ENCODE assay signal across 37 cellular contexts in genomic region chr15:59605994-59606393, GRCh38. TPM values are rescaled to one million over a fixed set of nuclear protein-coding genes. Genes with fewer than 3 reads are reported as not detected.
"Had no signal": no experiment of that assay in that cellular context is flagged by ENCODE, and none has a peak within 500 bp of the region (broad histone marks: within the 10 kb centered on the region; RNA-seq: fewer than 3 reads in every experiment).

No MANE protein-coding gene starts in this region.

- H3K9me3 ChIP-seq: adrenal gland had no signal

- H3K4me3 ChIP-seq: adrenal gland, body of pancreas, breast epithelium had no signal

- H3K4me1 ChIP-seq: adrenal gland, body of pancreas, breast epithelium had no signal

- DNase-seq: activated B cell treated with CpG ODN at 0.5 μM for 24 hours; activated CD4-positive, alpha-beta memory T cell treated with anti-CD3 and anti-CD28 coated beads for 36 hours; activated CD4-positive, alpha-beta T cell treated with anti-CD3 and anti-CD28 coated beads for 4 hours; activated CD4-positive, alpha-beta T cell treated with anti-CD3 and anti-CD28 coated beads, Interleukin-2, amount 10 ng/mL, durations not matched to agents 24 days and 14 days; activated CD4-positive, alpha-beta T cell treated with anti-CD3 and anti-CD28 coated beads, Interleukin-2, amount 50 U/mL, for 1 hour; activated CD4-positive, alpha-beta T cell treated with anti-CD3 and anti-CD28 coated beads, Interleukin-2, amount 50 U/mL, for 4 hours; activated CD4-positive, CD25-positive, alpha-beta regulatory T cell treated with anti-CD3 and anti-CD28 coated beads, Interleukin-2, amount 50 U/mL, for 72 hours; activated CD8-positive, alpha-beta memory T cell treated with anti-CD3 and anti-CD28 coated beads, Interleukin-2, amount 50 U/mL, for 4 hours; activated CD8-positive, alpha-beta T cell treated with anti-CD3 and anti-CD28 coated beads for 36 hours; activated effector memory CD4-positive, alpha-beta T cell treated with anti-CD3 and anti-CD28 coated beads, Interleukin-2, amount 50 U/mL, for 16 hours; activated gamma-delta T cell treated with Interleukin-2 at 50 U/mL for 16 hours; activated naive CD4-positive, alpha-beta T cell; activated naive CD4-positive, alpha-beta T cell treated with anti-CD3 and anti-CD28 coated beads for 36 hours; activated naive CD4-positive, alpha-beta T cell treated with anti-CD3 and anti-CD28 coated beads, Interleukin-2, amount 50 U/mL, for 16 hours; activated naive CD8-positive, alpha-beta T cell treated with anti-CD3 and anti-CD28 coated beads for 36 hours; activated T-cell treated with anti-CD3 and anti-CD28 coated beads for 4 hours; activated T-cell treated with anti-CD3 and anti-CD28 coated beads, Interleukin-2, amount 50 U/mL, for 1 hour; activated T-cell treated with anti-CD3 and anti-CD28 coated beads, Interleukin-2, amount 50 U/mL, for 4 hours; activated T-cell treated with anti-CD3 and anti-CD28 coated beads, Interleukin-2, amount 50 U/mL, for 72 hours; adrenal gland; amniotic stem cell; aorta; body of pancreas; brain microvascular endothelial cell; central memory CD4-positive, alpha-beta T cell; T-helper 1 cell; T-helper 2 cell; T-helper 9 cell had no signal

- H3K27me3 ChIP-seq: adrenal gland, body of pancreas, brain microvascular endothelial cell, breast epithelium had no signal

- ATAC-seq: activated CD8-positive, alpha-beta T cell treated with anti-CD3 and anti-CD28 coated beads for 36 hours; activated naive CD4-positive, alpha-beta T cell treated with anti-CD3 and anti-CD28 coated beads, Interleukin-2, amount 50 U/mL, for 72 hours; activated T-cell treated with anti-CD3 and anti-CD28 coated beads, Interleukin-2, amount 50 U/mL, for 4 hours; activated T-cell treated with anti-CD3 and anti-CD28 coated beads, Interleukin-2, amount 50 U/mL, for 72 hours; activated T-helper 17 cell treated with anti-CD3 and anti-CD28 coated beads, Interleukin-2, amount 50 U/mL, for 72 hours; body of pancreas had no signal

- H3K36me3 ChIP-seq: adrenal gland, brain microvascular endothelial cell, breast epithelium had no signal

- H3K27ac ChIP-seq: adrenal gland, body of pancreas, brain microvascular endothelial cell, breast epithelium, VCaP had no signal

- FAIRE-seq: astrocyte, TTC549 had no signal

RNA-seq across cellular contexts. Expression of gene GCNT3, which starts 5.6 kb away (rescaled TPM):
- total RNA-seq: activated B cell treated with CpG ODN at 0.5 μM for 24 hours; activated CD4-positive, alpha-beta memory T cell treated with anti-CD3 and anti-CD28 coated beads for 36 hours; activated CD4-positive, alpha-beta T cell treated with anti-CD3 and anti-CD28 coated beads, Interleukin-2, amount 10 ng/mL, durations not matched to agents 24 days and 14 days; activated CD8-positive, alpha-beta memory T cell treated with anti-CD3 and anti-CD28 coated beads for 36 hours; activated CD8-positive, alpha-beta T cell treated with anti-CD3 and anti-CD28 coated beads for 36 hours; activated naive CD4-positive, alpha-beta T cell treated with anti-CD3 and anti-CD28 coated beads for 36 hours; activated naive CD4-positive, alpha-beta T cell treated with anti-CD3 and anti-CD28 coated beads, Interleukin-2, amount 50 U/mL, for 72 hours; activated naive CD8-positive, alpha-beta T cell treated with anti-CD3 and anti-CD28 coated beads for 36 hours; activated T-cell treated with anti-CD3 and anti-CD28 coated beads, Interleukin-2, amount 50 U/mL, for 72 hours; activated T-helper 1 cell treated with anti-CD3 and anti-CD28 coated beads, Interleukin-12 subunit alpha, Interleukin-12 subunit beta, Interleukin-2, Interleukin-4 antibody, amounts not matched to agents 30 ng/mL and 10 ng/mL and 1 ng/mL, durations not matched to agents 14 hours and 24 hours and 36 hours; activated T-helper 17 cell treated with anti-CD3 and anti-CD28 coated beads, Interleukin-2, amount 50 U/mL, for 72 hours; aorta; cardiac septum had no signal
